In the genomic region with DNA sequence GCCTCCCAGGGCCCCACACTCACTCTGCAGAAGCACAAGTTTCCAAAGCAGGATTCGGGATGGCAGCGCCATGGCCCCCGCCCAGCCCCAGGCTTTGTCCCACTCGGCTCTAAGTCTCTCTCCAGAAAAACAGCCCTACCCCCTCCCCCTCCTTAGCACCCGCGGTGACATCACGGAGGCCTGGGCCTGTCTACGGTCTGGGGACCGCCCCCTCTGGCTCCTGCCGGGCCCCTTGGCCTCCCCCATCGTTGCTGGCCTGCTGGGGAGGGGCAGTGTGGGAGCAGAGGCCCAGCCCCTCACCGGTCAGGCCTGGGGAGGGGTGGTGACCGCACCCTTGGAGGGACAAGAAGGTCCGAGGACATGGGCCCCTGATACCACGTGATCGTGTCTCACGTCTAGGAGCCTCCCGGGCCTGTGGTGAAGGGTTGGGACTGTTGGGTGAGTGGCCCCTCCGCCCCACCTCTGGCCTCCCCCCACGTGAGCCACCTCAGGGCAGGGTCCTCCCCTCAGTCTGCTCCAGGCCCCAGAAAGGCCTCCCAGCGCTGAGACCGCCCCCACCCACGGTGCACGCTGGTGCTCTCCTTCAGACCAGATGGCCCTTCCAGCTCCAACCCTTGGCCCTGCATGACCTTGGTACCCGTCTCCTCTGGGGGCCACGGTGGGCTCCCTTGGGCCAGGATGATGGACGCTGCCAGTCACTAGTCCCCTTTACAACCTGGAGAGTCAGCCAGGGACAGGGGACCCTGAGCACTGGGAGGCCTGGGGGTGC, we compare ENCODE assay signal across 8 cellular contexts. TPM values are rescaled to one million over a fixed set of nuclear protein-coding genes. Genes with fewer than 3 reads are reported as not detected.
DNase-seq lines count a peak whose midpoint lies in the region; ATAC-seq and TF ChIP-seq lines count a peak whose summit lies in the region.

Gene MXRA8 (minus strand): TSS at position 123 of the 769 bp plus-strand sequence. CDS start 51 bp downstream, at position 72.

- TF ChIP-seq POLR2A in esophagus muscularis mucosa (IDR thresholded peaks at IDR 0.05; ENCODE audit: low read depth): no peak

- H3K9me3 ChIP-seq in OCI-LY3 (ENCODE audit: insufficient read depth, low read length) (no peaks in the 10 kb centered on the region), esophagus muscularis mucosa (no peaks in the 10 kb centered on the region), muscle layer of duodenum (ENCODE audit: control insufficient read depth in 1 of 2, low read length in 2 of 2) (no peaks in the 10 kb centered on the region)
- H3K9me3 ChIP-seq in effector memory CD4-positive, alpha-beta T cell (ENCODE audit: control insufficient read depth, low read length): no peaks in the 10 kb centered on the region

- no peak for ATAC-seq in GM18517 (IDR thresholded peaks at IDR 0.05; ENCODE audit: unreplicated experiment)
- ATAC-seq in activated CD4-positive, CD25-positive, alpha-beta regulatory T cell treated with anti-CD3 and anti-CD28 coated beads, Interleukin-2, amount 50 U/mL, for 24 hours: no peak

- DNase-seq in esophagus muscularis mucosa (ENCODE audit: extremely low spot score): no peak
- no peak for DNase-seq in effector memory CD4-positive, alpha-beta T cell
- no peak for DNase-seq in T1000 (lab: John Stamatoyannopoulos, UW)

- H3K27me3 ChIP-seq in OCI-LY3 (ENCODE audit: low read depth, low read length): peaks cover 17% of the 10 kb centered on the region
- H3K27me3 ChIP-seq in esophagus muscularis mucosa: peaks cover 0 to 64% (median 21%) of the 10 kb centered on the region in 4 donors
- H3K27me3 ChIP-seq in muscle layer of duodenum (ENCODE audit: low read depth, low read length): no peaks in the 10 kb centered on the region
- peaks cover 19% of the 10 kb centered on the region for H3K27me3 ChIP-seq in effector memory CD4-positive, alpha-beta T cell (replicated peaks; ENCODE audit: control insufficient read depth, insufficient read depth, low read length, poor library complexity, severe bottlenecking)

- no peak within 1 kb of the TSS for H2AFZ ChIP-seq in OCI-LY3 (ENCODE audit: low read depth, low read length)

- intact Hi-C loops in esophagus muscularis mucosa (cut with DNase I): no loop called here

- TF ChIP-seq CTCF in 22Rv1 (IDR thresholded peaks at IDR 0.05) (no peak), OCI-LY3 (IDR thresholded peaks at IDR 0.05; ENCODE audit: low read depth, low read length) (no peak), esophagus muscularis mucosa (IDR thresholded peaks at IDR 0.05) (no peak)

- H3K9ac ChIP-seq in OCI-LY3 (ENCODE audit: low read length): no peak within 1 kb of the TSS

- no peaks in the 10 kb centered on the region for H3K79me2 ChIP-seq in OCI-LY3 (ENCODE audit: low read length)

- no peak for TF ChIP-seq EP300 in esophagus muscularis mucosa (IDR thresholded peaks at IDR 0.05)

- WGBS in esophagus muscularis mucosa: 6% methylated on average over 8 of the region's 27 CpGs

- peak within 1 kb of the TSS; percentile 28 for H3K4me2 ChIP-seq in OCI-LY3 (ENCODE audit: low read length)

- no peaks in the 10 kb centered on the region for H4K20me1 ChIP-seq in OCI-LY3 (ENCODE audit: insufficient read depth, low read length)

- H3K27ac ChIP-seq in 22Rv1: peak within 1 kb of the TSS; percentile 27; the same call in 1 of the 2 replicates
- no peak within 1 kb of the TSS for H3K27ac ChIP-seq in OCI-LY3 (ENCODE audit: low read length)
- H3K27ac ChIP-seq in esophagus muscularis mucosa (replicated peaks in 1 of 4): peak within 1 kb of the TSS; percentile 81 to 88 (median 84)
- H3K27ac ChIP-seq in muscle layer of duodenum (ENCODE audit: low read length): peak within 1 kb of the TSS; percentile 51
- H3K27ac ChIP-seq in effector memory CD4-positive, alpha-beta T cell (ENCODE audit: insufficient read depth, low read length, poor library complexity, severe bottlenecking): no peak within 1 kb of the TSS

- H3K4me1 ChIP-seq in OCI-LY3 (ENCODE audit: low read length) (peaks cover 20% of the 10 kb centered on the region; the same call in 1 of the 2 replicates), esophagus muscularis mucosa (peaks cover 32 to 88% (median 83%) of the 10 kb centered on the region in 4 donors), muscle layer of duodenum (ENCODE audit: control insufficient read depth in 1 of 2, insufficient read depth in 2 of 2, low read length in 2 of 2) (peaks cover 6 to 59% of the 10 kb centered on the region in 2 donors)
- H3K4me1 ChIP-seq in effector memory CD4-positive, alpha-beta T cell (ENCODE audit: control insufficient read depth, insufficient read depth, low read length, poor library complexity, severe bottlenecking): peaks cover 24% of the 10 kb centered on the region

- H3K4me3 ChIP-seq in OCI-LY3 (ENCODE audit: low read length) (peak within 1 kb of the TSS; percentile 34; the same call in 1 of the 2 replicates), esophagus muscularis mucosa (peak within 1 kb of the TSS; percentile 47 to 69 (median 57)), muscle layer of duodenum (ENCODE audit: low read depth in 1 of 2, low read length in 2 of 2) (peak within 1 kb of the TSS; percentile 56 to 72)
- H3K4me3 ChIP-seq in effector memory CD4-positive, alpha-beta T cell (ENCODE audit: insufficient read depth, low read depth, low read length, poor library complexity, severe bottlenecking): no peak within 1 kb of the TSS

- H3K36me3 ChIP-seq in OCI-LY3 (replicated peaks; ENCODE audit: low read depth, low read length): no peaks in the 10 kb centered on the region
- peaks cover 0 to 15% (median 6%) of the 10 kb centered on the region in 4 donors for H3K36me3 ChIP-seq in esophagus muscularis mucosa
- H3K36me3 ChIP-seq in muscle layer of duodenum (ENCODE audit: control insufficient read depth in 1 of 2, insufficient read depth in 2 of 2, low read length in 2 of 2): peaks cover 0 to 5% of the 10 kb centered on the region in 2 donors
- no peaks in the 10 kb centered on the region for H3K36me3 ChIP-seq in effector memory CD4-positive, alpha-beta T cell (ENCODE audit: control insufficient read depth, insufficient read depth, low read length)

RNA-seq across cellular contexts. Expression of gene MXRA8, which starts in this region (rescaled TPM):
- 100 to 1,000 TPM in 2 of 4 donors, 10 to 100 TPM in 2; 68.5 to 129 (median 87.2) TPM for total RNA-seq in esophagus muscularis mucosa

Comparison
In these comparisons a context has a peak if more than half of its experiments do, and no peak if none do; other contexts are left out.
1. H3K27ac ChIP-seq: peak in 22Rv1 (single experiment), esophagus muscularis mucosa (4 of 4) and muscle layer of duodenum (single experiment); none in OCI-LY3 (single experiment) and effector memory CD4-positive, alpha-beta T cell (single experiment).